ENCODE assay signal across 8 cellular contexts in genomic region chr11:62472063-62472884, GRCh38.
A peak's percentile ranks its signal among the peaks of the same experiment; 100 is the strongest.
DNase-seq lines count a peak whose midpoint lies in the region; ATAC-seq and TF ChIP-seq lines count a peak whose summit lies in the region.
"Had no signal": no experiment of that assay in that cellular context is flagged by ENCODE, and none has a peak within 500 bp of the region (broad histone marks: within the 10 kb centered on the region; RNA-seq: fewer than 3 reads in every experiment).

No MANE protein-coding gene starts in this region.

- H3K4me1 ChIP-seq in stomach smooth muscle (ENCODE audit: control insufficient read depth, insufficient read depth, low read length): peaks cover 11% of the 10 kb centered on the region

- no peaks in the 10 kb centered on the region for H3K36me3 ChIP-seq in stomach smooth muscle (ENCODE audit: control insufficient read depth in 2 of 2, insufficient read depth in 2 of 2, low read length in 2 of 2)

- H3K9me3 ChIP-seq in stomach smooth muscle (ENCODE audit: control insufficient read depth in 2 of 2, low read length in 2 of 2): no peaks in the 10 kb centered on the region

- peaks cover 7% of the 10 kb centered on the region for H3K27me3 Mint-ChIP-seq in activated naive CD4-positive, alpha-beta T cell treated with anti-CD3 and anti-CD28 coated beads, Interleukin-2, amount 10 ng/mL, durations not matched to agents 7 days and 5 days
- H3K27me3 Mint-ChIP-seq: activated naive CD8-positive, alpha-beta T cell had no signal

- H3K4me3 ChIP-seq in foreskin fibroblast (ENCODE audit: low read depth in 1 of 2, low read length in 2 of 2) (no peak overlapping the region), stomach smooth muscle (ENCODE audit: low read length in 2 of 2) (peak overlapping the region in 1 of 2 donors; percentile 15)

- no peak overlapping the region for H3K27ac Mint-ChIP-seq in activated naive CD4-positive, alpha-beta T cell treated with anti-CD3 and anti-CD28 coated beads, Interleukin-2, amount 10 ng/mL, durations not matched to agents 7 days and 5 days
- H3K27ac Mint-ChIP-seq: activated naive CD8-positive, alpha-beta T cell had no signal

- no peak overlapping the region for H3K4me3 Mint-ChIP-seq in activated naive CD4-positive, alpha-beta T cell treated with anti-CD3 and anti-CD28 coated beads, Interleukin-2, amount 10 ng/mL, durations not matched to agents 7 days and 5 days
- H3K4me3 Mint-ChIP-seq: activated naive CD8-positive, alpha-beta T cell had no signal

- CTCF ChIA-PET in activated naive CD4-positive, alpha-beta T cell treated with anti-CD3 and anti-CD28 coated beads, Interleukin-2, amount 10 ng/mL, durations not matched to agents 7 days and 5 days (lab: Charles Lee): no interaction called here

- peak; percentile 38 for DNase-seq in HPDE6-E6E7 (ENCODE audit: extremely low spot score)
- DNase-seq in foreskin fibroblast: peak; percentile 39 to 71
- DNase-seq in activated naive CD4-positive, alpha-beta T cell treated with anti-CD3 and anti-CD28 coated beads, Interleukin-2, amount 10 ng/mL, durations not matched to agents 7 days and 5 days: no peak
- DNase-seq in activated naive CD4-positive, alpha-beta T cell treated with anti-CD3 and anti-CD28 coated beads, Interleukin-2, amount 50 U/mL, for 16 hours: no peak

- H3K4me1 Mint-ChIP-seq in activated naive CD4-positive, alpha-beta T cell treated with anti-CD3 and anti-CD28 coated beads, Interleukin-2, amount 10 ng/mL, durations not matched to agents 7 days and 5 days: no peaks in the 10 kb centered on the region

- H3K9ac ChIP-seq in stomach smooth muscle (ENCODE audit: low read length in 2 of 2): peak overlapping the region; percentile 4 to 55

- no peak for TF ChIP-seq CTCF in foreskin fibroblast (IDR thresholded peaks at IDR 0.05; ENCODE audit: low read depth, low read length)

- H3K27me3 ChIP-seq in stomach smooth muscle (ENCODE audit: control insufficient read depth in 1 of 2, insufficient read depth in 2 of 2, low read length in 2 of 2): no peaks in the 10 kb centered on the region

- H3K9me3 Mint-ChIP-seq in activated naive CD4-positive, alpha-beta T cell treated with anti-CD3 and anti-CD28 coated beads, Interleukin-2, amount 10 ng/mL, durations not matched to agents 7 days and 5 days: no peaks in the 10 kb centered on the region

- ATAC-seq in SK-N-SH treated with all-trans-retinoic acid at 6 μM for 48 hours: peak; percentile 94
- no peak for ATAC-seq in HG02938 (IDR thresholded peaks at IDR 0.05; ENCODE audit: unreplicated experiment)

- peak overlapping the region; percentile 94 for H3K27ac ChIP-seq in stomach smooth muscle (ENCODE audit: low read length)

- H3K36me3 Mint-ChIP-seq in activated naive CD4-positive, alpha-beta T cell treated with anti-CD3 and anti-CD28 coated beads, Interleukin-2, amount 10 ng/mL, durations not matched to agents 7 days and 5 days: no peaks in the 10 kb centered on the region
- H3K36me3 Mint-ChIP-seq: activated naive CD8-positive, alpha-beta T cell had no signal

TF ChIP-seq in SK-N-SH treated with all-trans-retinoic acid at 6 μM for 48 hours, 23 proteins besides CTCF, POLR2A, EP300 and RAD21 (continues in another document):
- TF ChIP-seq OSR1 (CRISPR knock-in tag; IDR thresholded peaks at IDR 0.05) (no peak), ISL1 (CRISPR knock-in tag; IDR thresholded peaks at IDR 0.05) (peak; percentile 90), ARNTL (CRISPR knock-in tag; IDR thresholded peaks at IDR 0.05; ENCODE audit: borderline replicate concordance, low read depth) (no peak), BACH2 (CRISPR knock-in tag; IDR thresholded peaks at IDR 0.05; ENCODE audit: borderline replicate concordance) (no peak), TSHZ2 (CRISPR knock-in tag; IDR thresholded peaks at IDR 0.05) (no peak; the same call in 1 of the 2 replicates), PATZ1 (CRISPR knock-in tag; IDR thresholded peaks at IDR 0.05; ENCODE audit: borderline replicate concordance) (peak; percentile 81; the same call in 1 of the 2 replicates), ZNF565 (CRISPR knock-in tag; conservative IDR thresholded peaks at IDR 0.05; ENCODE audit: low read depth) (no peak), ESRRG (CRISPR knock-in tag; IDR thresholded peaks at IDR 0.05) (no peak), RARB (CRISPR knock-in tag; IDR thresholded peaks at IDR 0.05) (no peak), GLIS3 (CRISPR knock-in tag; IDR thresholded peaks at IDR 0.05) (peak; percentile 3; the same call in 1 of the 2 replicates), TOX (CRISPR knock-in tag; IDR thresholded peaks at IDR 0.05; ENCODE audit: borderline replicate concordance) (peak; percentile 86; the same call in 1 of the 2 replicates), ZFP30 (CRISPR knock-in tag; IDR thresholded peaks at IDR 0.05) (no peak), SNAI2 (CRISPR knock-in tag; IDR thresholded peaks at IDR 0.05) (no peak; the same call in 1 of the 2 replicates), TCF4 (CRISPR knock-in tag; IDR thresholded peaks at IDR 0.05; ENCODE audit: borderline replicate concordance) (peak; percentile 73), ZNF8 (CRISPR knock-in tag; IDR thresholded peaks at IDR 0.05) (no peak), ZNF70 (CRISPR knock-in tag; IDR thresholded peaks at IDR 0.05) (no peak), POU6F1 (CRISPR knock-in tag; IDR thresholded peaks at IDR 0.05; ENCODE audit: borderline replicate concordance, low read depth) (no peak), CREB5 (CRISPR knock-in tag; IDR thresholded peaks at IDR 0.05; ENCODE audit: low read depth) (peak; percentile 68)

Comparison
In these comparisons a context has a peak if more than half of its experiments do, and no peak if none do; other contexts are left out.
1. DNase-seq: peak in HPDE6-E6E7 (single experiment) and foreskin fibroblast (2 of 2); none in activated naive CD4-positive, alpha-beta T cell treated with anti-CD3 and anti-CD28 coated beads, Interleukin-2, amount 10 ng/mL, durations not matched to agents 7 days and 5 days (single experiment) and activated naive CD4-positive, alpha-beta T cell treated with anti-CD3 and anti-CD28 coated beads, Interleukin-2, amount 50 U/mL, for 16 hours (single experiment).